In genomic region chr2:133266075-133266925, GRCh38 we compare ENCODE assay signal across 12 cellular contexts.
DNase-seq lines count a peak whose midpoint lies in the region; ATAC-seq and TF ChIP-seq lines count a peak whose summit lies in the region.
"Had no signal": no experiment of that assay in that cellular context is flagged by ENCODE, and none has a peak within 500 bp of the region (broad histone marks: within the 10 kb centered on the region; RNA-seq: fewer than 3 reads in every experiment).

No MANE protein-coding gene starts in this region.

- H3K4me3 ChIP-seq in A673 (ENCODE audit: low read depth, low read length, poor library complexity, severe bottlenecking) (peak overlapping the region; percentile 81), lower lobe of right lung (peak overlapping the region; percentile 59)
- H3K4me3 ChIP-seq: K562 had no signal

- H3K27ac ChIP-seq in A673 (ENCODE audit: low read depth, low read length, poor library complexity, severe bottlenecking) (peak overlapping the region; percentile 81), lower lobe of right lung (peak overlapping the region; percentile 31)

- H3K9me3 ChIP-seq in A673 (ENCODE audit: low read depth, low read length, poor library complexity, severe bottlenecking) (no peaks in the 10 kb centered on the region), lower lobe of right lung (no peaks in the 10 kb centered on the region)

- CTCF ChIA-PET in A673 (lab: Charles Lee), result interaction anchor here (0.6 kb wide), 1 partner anchor 514 kb away, joined by 8 read pairs; no protein-coding TSS in a partner anchor

- H3K27me3 ChIP-seq in A673 (replicated peaks; ENCODE audit: insufficient read depth, low read depth, low read length, poor library complexity), result no peaks in the 10 kb centered on the region
- H3K27me3 ChIP-seq in lower lobe of right lung (ENCODE audit: low read depth), result peaks cover 5% of the 10 kb centered on the region

- no TSS peak for BruUV-seq in A673 (replicated peaks; lab: Mats Ljungman, UMichigan)

- DNase-seq in A673 (ENCODE audit: low spot score) (peak; percentile 69), HuH-7.5 (ENCODE audit: low spot score) (peak; percentile 27), ecto neural progenitor cell (ENCODE audit: low spot score) (peak; percentile 72), lower lobe of right lung (no peak), pons (ENCODE audit: low spot score) (no peak)
- DNase-seq in activated CD4-positive, CD25-positive, alpha-beta regulatory T cell (lab: John Stamatoyannopoulos, UW), result no peak
- DNase-seq: activated effector memory CD4-positive, alpha-beta T cell treated with Interleukin-2 at 50 U/mL for 16 hours; DND-41; stimulated activated CD4-positive, alpha-beta T cell treated with anti-CD3 and anti-CD28 coated beads, Interleukin-4, amount 100 ng/mL, for 24 hours had no signal

- peak; percentile 49 to 58 for ATAC-seq in lower lobe of right lung
- no peak for ATAC-seq in HG03097 (IDR thresholded peaks at IDR 0.05; ENCODE audit: low FRiP score, unreplicated experiment)
- no peak for ATAC-seq in GM21447 (IDR thresholded peaks at IDR 0.05; ENCODE audit: unreplicated experiment)
- ATAC-seq: K562 had no signal

- POLR2A ChIA-PET in A673 (lab: Charles Lee; ENCODE audit: low non-redundant PET), result no interaction called here

- H3K36me3 ChIP-seq in A673 (ENCODE audit: insufficient read depth, low read length, poor library complexity, severe bottlenecking) (no peaks in the 10 kb centered on the region), lower lobe of right lung (no peaks in the 10 kb centered on the region)

- TF ChIP-seq CTCF in A673 (conservative IDR thresholded peaks at IDR 0.05; ENCODE audit: low read depth, low read length) (peak; percentile 47), lower lobe of right lung (IDR thresholded peaks at IDR 0.05) (no peak)

- intact Hi-C loops in A673 (cut with micrococcal nuclease; ENCODE audit: unreplicated experiment), result loop anchor here (5.0 to 10.0 kb wide), 3 partner anchors 156 to 591 kb away; partner anchors contain the start of gene LYPD1
- intact Hi-C loops in lower lobe of right lung (cut with DNase I), result no loop called here

- peaks cover 50% of the 10 kb centered on the region for H3K4me1 ChIP-seq in A673 (ENCODE audit: insufficient read depth, low read length, poor library complexity, severe bottlenecking)
- H3K4me1 ChIP-seq in lower lobe of right lung, result peaks cover 10% of the 10 kb centered on the region

Comparison
In these comparisons a context has a peak if more than half of its experiments do, and no peak if none do; other contexts are left out.
1. DNase-seq: peak in A673 (single experiment), HuH-7.5 (single experiment) and ecto neural progenitor cell (single experiment); none in lower lobe of right lung (single experiment), activated CD4-positive, CD25-positive, alpha-beta regulatory T cell (0 of 4) and pons (single experiment).
2. ATAC-seq: peak in lower lobe of right lung (2 of 2); none in HG03097 (single experiment) and GM21447 (single experiment).